In the genomic region with DNA sequence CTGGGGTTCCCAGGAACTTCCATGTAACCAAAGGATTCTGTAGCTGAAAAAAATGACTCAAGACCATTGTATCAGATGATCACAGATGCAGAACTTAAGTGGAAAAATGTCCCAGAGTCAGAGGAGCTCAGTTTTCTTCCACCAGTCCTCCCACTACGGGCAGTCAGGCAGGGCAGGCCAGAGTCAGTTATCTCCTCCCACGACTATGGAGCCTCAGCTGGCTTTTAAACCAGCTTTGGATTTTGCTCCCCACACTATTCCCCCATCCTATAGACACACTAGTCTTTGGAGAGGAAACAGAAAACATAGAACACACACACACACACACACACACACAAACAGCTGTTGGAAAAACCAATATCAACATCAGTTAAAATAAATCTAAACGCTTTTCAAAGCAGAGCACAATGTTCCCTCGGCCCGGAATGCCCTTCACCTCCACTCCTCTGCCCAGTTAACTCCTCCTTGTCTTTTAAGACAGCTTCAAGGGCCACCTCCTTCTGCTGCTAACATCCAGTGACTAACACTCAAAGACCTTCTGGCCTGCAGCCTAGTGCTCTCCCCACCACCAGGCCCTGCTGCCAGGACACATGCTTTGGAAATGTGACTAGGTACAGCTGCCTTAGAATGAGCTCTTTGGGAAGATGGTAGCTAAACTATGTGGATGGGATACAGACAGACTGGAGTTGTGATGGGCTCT, we compare ENCODE assay signal across 10 cellular contexts. TPM values are rescaled to one million over a fixed set of nuclear protein-coding genes. Genes with fewer than 3 reads are reported as not detected.
A peak's percentile ranks its signal among the peaks of the same experiment; 100 is the strongest.
DNase-seq lines count a peak whose midpoint lies in the region; ATAC-seq and TF ChIP-seq lines count a peak whose summit lies in the region.
"Had no signal": no experiment of that assay in that cellular context is flagged by ENCODE, and none has a peak within 500 bp of the region (broad histone marks: within the 10 kb centered on the region; RNA-seq: fewer than 3 reads in every experiment).

No MANE protein-coding gene starts in this region.

- no peaks in the 10 kb centered on the region for H3K27me3 Mint-ChIP-seq in activated CD8-positive, alpha-beta memory T cell treated with anti-CD3 and anti-CD28 coated beads, Interleukin-2, amount 10 ng/mL, durations not matched to agents 7 days and 5 days
- H3K27me3 Mint-ChIP-seq in chondrocyte (ENCODE audit: low read depth) (no peaks in the 10 kb centered on the region), memory B cell (no peaks in the 10 kb centered on the region)

- no peak for DNase-seq in activated CD8-positive, alpha-beta memory T cell treated with anti-CD3 and anti-CD28 coated beads, Interleukin-2, amount 10 ng/mL, durations not matched to agents 7 days and 5 days
- no peak for DNase-seq in activated CD8-positive, alpha-beta memory T cell treated with anti-CD3 and anti-CD28 coated beads, Interleukin-2, amount 50 U/mL, for 4 hours
- DNase-seq in chondrocyte (ENCODE audit: low spot score) (no peak), memory B cell (ENCODE audit: low spot score in 2 of 2) (no peak), NCI-H510A treated with DMSO at 0.1 percent for 48 hours (lab: John Stamatoyannopoulos, UW) (no peak)
- DNase-seq in stimulated activated naive CD8-positive, alpha-beta T cell treated with anti-CD3 and anti-CD28 coated beads, Interleukin-15, Interleukin-2, amounts not matched to agents 100 U/mL and 50 U/mL, for 24 hours, result no peak
- DNase-seq: activated CD8-positive, alpha-beta memory T cell treated with anti-CD3 and anti-CD28 coated beads for 24 hours; NCI-H187 had no signal

- CTCF ChIA-PET in activated CD8-positive, alpha-beta memory T cell treated with anti-CD3 and anti-CD28 coated beads, Interleukin-2, amount 10 ng/mL, durations not matched to agents 7 days and 5 days (lab: Charles Lee), result interaction anchor here (0.6 to 1.5 kb wide), 3 partner anchors 19 to 224 kb away, joined by 3 to 4 read pairs (median 3); no protein-coding TSS in a partner anchor

- peak overlapping the region; percentile 47 for H3K27ac ChIP-seq in urinary bladder (ENCODE audit: low read depth)

- H3K9me3 Mint-ChIP-seq in activated CD8-positive, alpha-beta memory T cell treated with anti-CD3 and anti-CD28 coated beads, Interleukin-2, amount 10 ng/mL, durations not matched to agents 7 days and 5 days (ENCODE audit: low read depth), result no peaks in the 10 kb centered on the region
- H3K9me3 Mint-ChIP-seq in chondrocyte (ENCODE audit: low read depth), result no peaks in the 10 kb centered on the region
- H3K9me3 Mint-ChIP-seq in memory B cell, result no peaks in the 10 kb centered on the region

- peak overlapping the region; percentile 2 for H3K27ac Mint-ChIP-seq in activated CD8-positive, alpha-beta memory T cell treated with anti-CD3 and anti-CD28 coated beads, Interleukin-2, amount 10 ng/mL, durations not matched to agents 7 days and 5 days
- H3K27ac Mint-ChIP-seq in chondrocyte (ENCODE audit: unreplicated experiment) (peak overlapping the region; percentile 96), memory B cell (peak overlapping the region; percentile 45)

- peaks cover 59% of the 10 kb centered on the region for H3K4me1 Mint-ChIP-seq in activated CD8-positive, alpha-beta memory T cell treated with anti-CD3 and anti-CD28 coated beads, Interleukin-2, amount 10 ng/mL, durations not matched to agents 7 days and 5 days
- H3K4me1 Mint-ChIP-seq in chondrocyte (ENCODE audit: low read depth) (peaks cover 52% of the 10 kb centered on the region), memory B cell (peaks cover 38% of the 10 kb centered on the region)

- H3K4me3 ChIP-seq in urinary bladder (ENCODE audit: low read depth, low read length), result no peak overlapping the region

- H3K4me3 Mint-ChIP-seq in activated CD8-positive, alpha-beta memory T cell treated with anti-CD3 and anti-CD28 coated beads, Interleukin-2, amount 10 ng/mL, durations not matched to agents 7 days and 5 days, result no peak overlapping the region
- H3K4me3 Mint-ChIP-seq in chondrocyte (ENCODE audit: unreplicated experiment) (no peak overlapping the region), memory B cell (no peak overlapping the region)

- peaks cover 81% of the 10 kb centered on the region for H3K36me3 Mint-ChIP-seq in activated CD8-positive, alpha-beta memory T cell treated with anti-CD3 and anti-CD28 coated beads, Interleukin-2, amount 10 ng/mL, durations not matched to agents 7 days and 5 days
- H3K36me3 Mint-ChIP-seq in chondrocyte (ENCODE audit: low read depth), result peaks cover 11% of the 10 kb centered on the region
- H3K36me3 Mint-ChIP-seq in memory B cell, result peaks cover 53% of the 10 kb centered on the region

- TF ChIP-seq CTCF in chondrocyte (IDR thresholded peaks at IDR 0.05), result no peak

- WGBS in urinary bladder, result 17% methylated on average over 5 of the region's 5 CpGs

- no peaks in the 10 kb centered on the region for H3K4me1 ChIP-seq in urinary bladder (ENCODE audit: insufficient read depth)

- H3K36me3 ChIP-seq in urinary bladder (ENCODE audit: insufficient read depth), result no peaks in the 10 kb centered on the region

- no peak for ATAC-seq in activated CD8-positive, alpha-beta memory T cell treated with anti-CD3 and anti-CD28 coated beads, Interleukin-2, amount 10 ng/mL, durations not matched to agents 7 days and 5 days
- ATAC-seq in memory B cell (ENCODE audit: low read depth) (no peak), GM18511 (IDR thresholded peaks at IDR 0.05; ENCODE audit: unreplicated experiment) (no peak)
- ATAC-seq in stimulated activated naive CD8-positive, alpha-beta T cell treated with anti-CD3 and anti-CD28 coated beads, Interleukin-15, Interleukin-2, amounts not matched to agents 100 U/mL and 50 U/mL, for 24 hours, result no peak

RNA-seq across cellular contexts. Expression of a gene that starts 56.8 kb away (rescaled TPM):
- under 1 TPM in 1 of 2 experiments, not detected in 1; 0.37 TPM for total RNA-seq in activated CD8-positive, alpha-beta memory T cell treated with anti-CD3 and anti-CD28 coated beads, Interleukin-2, amount 10 ng/mL, durations not matched to agents 7 days and 5 days
- total RNA-seq in chondrocyte (0.41 to 0.87 TPM (median 0.60 TPM) in 3 replicates), urinary bladder (5.0 TPM)
- polyA plus RNA-seq in urinary bladder, result 14.6 TPM

RNA-seq across cellular contexts. Expression of a gene that starts 58.8 kb away (rescaled TPM):
- 100 to 1,000 TPM; 219 to 341 TPM for total RNA-seq in activated CD8-positive, alpha-beta memory T cell treated with anti-CD3 and anti-CD28 coated beads, Interleukin-2, amount 10 ng/mL, durations not matched to agents 7 days and 5 days
- 43.5 to 125 TPM (median 125 TPM) in 3 replicates for total RNA-seq in chondrocyte
- 49.8 TPM for total RNA-seq in urinary bladder
- polyA plus RNA-seq in urinary bladder, result 26.4 TPM

Comparison
In these comparisons a context has a peak if more than half of its experiments do, and no peak if none do; other contexts are left out.
1. H3K27ac Mint-ChIP-seq: peak in every context shown above with its lines; median percentile 96 in chondrocyte; 45 in memory B cell; 2 in activated CD8-positive, alpha-beta memory T cell treated with anti-CD3 and anti-CD28 coated beads, Interleukin-2, amount 10 ng/mL, durations not matched to agents 7 days and 5 days.